In the genomic region with DNA sequence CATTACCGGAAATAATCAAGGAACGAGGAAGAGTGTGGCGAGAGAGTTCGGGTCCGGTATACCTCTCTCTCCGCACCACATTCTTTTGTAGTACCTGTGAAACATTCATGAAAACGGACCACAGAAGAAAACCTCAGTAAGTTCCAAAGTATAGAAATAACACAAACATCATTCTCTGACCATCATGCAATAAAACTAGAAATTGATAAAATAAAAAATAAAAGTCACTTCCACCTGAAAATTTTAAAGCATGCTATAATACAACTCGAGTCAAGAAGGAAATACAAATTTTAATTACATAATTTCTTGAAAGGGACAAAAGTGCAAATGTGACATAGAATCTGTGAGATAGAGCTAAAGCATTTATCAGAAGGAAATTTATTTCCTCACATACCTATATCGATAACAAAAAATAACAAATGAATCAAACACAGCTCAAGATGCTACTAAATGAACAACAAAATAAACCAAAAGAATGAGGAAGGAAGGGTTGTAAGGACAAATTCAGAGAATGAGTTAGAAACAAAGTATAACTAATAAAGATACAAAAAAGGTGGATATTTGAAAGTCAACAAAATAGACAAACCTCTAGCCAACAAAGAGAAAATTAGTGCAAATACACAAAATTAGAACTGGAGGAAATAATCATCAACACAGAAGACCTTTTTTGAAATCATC, we compare ENCODE assay signal across 8 cellular contexts.
DNase-seq lines count a peak whose midpoint lies in the region; ATAC-seq and TF ChIP-seq lines count a peak whose summit lies in the region.

No MANE protein-coding gene starts in this region.

- H3K4me1 Mint-ChIP-seq in activated CD8-positive, alpha-beta T cell treated with anti-CD3 and anti-CD28 coated beads for 36 hours (ENCODE audit: low read depth) = peaks cover 10% of the 10 kb centered on the region
- H3K4me1 Mint-ChIP-seq in stimulated activated naive B cell treated with anti-CD40 and anti-IgM and Interleukin-4, amounts not matched to agents 10 μg/mL and 1 μg/mL and 100 μg/mL, for 72 hours = peaks cover 17 to 28% of the 10 kb centered on the region in 2 donors

- H3K27me3 Mint-ChIP-seq in activated CD8-positive, alpha-beta T cell treated with anti-CD3 and anti-CD28 coated beads for 36 hours = peaks cover 22% of the 10 kb centered on the region
- peaks cover 31 to 58% of the 10 kb centered on the region in 2 donors for H3K27me3 Mint-ChIP-seq in stimulated activated naive B cell treated with anti-CD40 and anti-IgM and Interleukin-4, amounts not matched to agents 10 μg/mL and 1 μg/mL and 100 μg/mL, for 72 hours

- CTCF ChIA-PET in activated CD8-positive, alpha-beta T cell treated with anti-CD3 and anti-CD28 coated beads for 36 hours (lab: Charles Lee) = interaction anchor here (1.0 to 5.6 kb wide), 10 partner anchors 9 to 181 kb away, joined by 3 to 58 read pairs (median 19); a partner anchor contains a TSS

- H3K9me3 Mint-ChIP-seq in activated CD8-positive, alpha-beta T cell treated with anti-CD3 and anti-CD28 coated beads for 36 hours = no peaks in the 10 kb centered on the region
- H3K9me3 Mint-ChIP-seq in stimulated activated naive B cell treated with anti-CD40 and anti-IgM and Interleukin-4, amounts not matched to agents 10 μg/mL and 1 μg/mL and 100 μg/mL, for 72 hours = no peaks in the 10 kb centered on the region

- peak overlapping the region; percentile 96 for H3K4me3 ChIP-seq in iPS-18a (ENCODE audit: low read length)

- H3K36me3 ChIP-seq in iPS-18a (ENCODE audit: control insufficient read depth, low read depth, low read length) = no peaks in the 10 kb centered on the region

- TF ChIP-seq CTCF in activated CD8-positive, alpha-beta T cell treated with anti-CD3 and anti-CD28 coated beads for 36 hours (IDR thresholded peaks at IDR 0.05) = no peak

- POLR2A ChIA-PET in activated CD8-positive, alpha-beta T cell treated with anti-CD3 and anti-CD28 coated beads for 36 hours (lab: Charles Lee) = interaction anchor here (0.8 to 1.4 kb wide), 5 partner anchors 11 to 101 kb away, joined by 3 to 5 read pairs (median 4); no protein-coding TSS in a partner anchor

- peaks cover 2% of the 10 kb centered on the region for H3K36me3 Mint-ChIP-seq in activated CD8-positive, alpha-beta T cell treated with anti-CD3 and anti-CD28 coated beads for 36 hours (ENCODE audit: low read depth)
- H3K36me3 Mint-ChIP-seq in stimulated activated naive B cell treated with anti-CD40 and anti-IgM and Interleukin-4, amounts not matched to agents 10 μg/mL and 1 μg/mL and 100 μg/mL, for 72 hours = peaks cover 0 to 4% of the 10 kb centered on the region in 2 donors

- no peaks in the 10 kb centered on the region for H3K9me3 ChIP-seq in iPS-18a (ENCODE audit: control insufficient read depth, low read depth, low read length)

- peak overlapping the region; percentile 63 for H3K9ac ChIP-seq in iPS-18a (ENCODE audit: low read length)

- DNase-seq in NCI-H748 (lab: John Stamatoyannopoulos, UW; ENCODE audit: unreplicated experiment) (peak; percentile 57), NCI-H748 treated with DMSO at 0.1 percent for 48 hours (lab: John Stamatoyannopoulos, UW) (no peak), MV-4-11 (lab: John Stamatoyannopoulos, UW) (no peak)
- DNase-seq in activated CD8-positive, alpha-beta T cell treated with anti-CD3 and anti-CD28 coated beads for 36 hours = no peak
- no peak for DNase-seq in stimulated activated naive B cell treated with anti-CD40 and anti-IgM and Interleukin-4, amounts not matched to agents 10 μg/mL and 1 μg/mL and 100 μg/mL, for 72 hours
- no peak for DNase-seq in NK-92 treated with Interleukin-12 subunit alpha and Interleukin-12 subunit beta, amount 100 ng/mL, for 24 hours (lab: John Stamatoyannopoulos, UW)

- no peaks in the 10 kb centered on the region for H3K4me1 ChIP-seq in iPS-18a (ENCODE audit: control insufficient read depth, low read depth, low read length)

- H3K27ac Mint-ChIP-seq in activated CD8-positive, alpha-beta T cell treated with anti-CD3 and anti-CD28 coated beads for 36 hours = peak overlapping the region; percentile 84
- H3K27ac Mint-ChIP-seq in stimulated activated naive B cell treated with anti-CD40 and anti-IgM and Interleukin-4, amounts not matched to agents 10 μg/mL and 1 μg/mL and 100 μg/mL, for 72 hours = peak overlapping the region; percentile 96

- peak overlapping the region; percentile 94 for H3K4me3 Mint-ChIP-seq in activated CD8-positive, alpha-beta T cell treated with anti-CD3 and anti-CD28 coated beads for 36 hours
- H3K4me3 Mint-ChIP-seq in stimulated activated naive B cell treated with anti-CD40 and anti-IgM and Interleukin-4, amounts not matched to agents 10 μg/mL and 1 μg/mL and 100 μg/mL, for 72 hours = peak overlapping the region; percentile 95

- ATAC-seq in activated CD8-positive, alpha-beta T cell treated with anti-CD3 and anti-CD28 coated beads for 36 hours = no peak
- ATAC-seq in stimulated activated naive B cell treated with anti-CD40 and anti-IgM and Interleukin-4, amounts not matched to agents 10 μg/mL and 1 μg/mL and 100 μg/mL, for 72 hours (replicated peaks) = no peak
- no peak for ATAC-seq in HG02759 (IDR thresholded peaks at IDR 0.05; ENCODE audit: unreplicated experiment)

- intact Hi-C loops in activated CD8-positive, alpha-beta T cell treated with anti-CD3 and anti-CD28 coated beads for 36 hours (cut with micrococcal nuclease) = loop anchor here (2.0 to 10.0 kb wide), 5 partner anchors 23 to 177 kb away; no protein-coding TSS in a partner anchor

- peaks cover 11% of the 10 kb centered on the region for H3K27me3 ChIP-seq in iPS-18a (ENCODE audit: control insufficient read depth, insufficient read depth, low read length)

- H3K27ac ChIP-seq in iPS-18a (ENCODE audit: low read length) = no peak overlapping the region
